Comparison of ENCODE assay signal across 8 cellular contexts in the genomic region with DNA sequence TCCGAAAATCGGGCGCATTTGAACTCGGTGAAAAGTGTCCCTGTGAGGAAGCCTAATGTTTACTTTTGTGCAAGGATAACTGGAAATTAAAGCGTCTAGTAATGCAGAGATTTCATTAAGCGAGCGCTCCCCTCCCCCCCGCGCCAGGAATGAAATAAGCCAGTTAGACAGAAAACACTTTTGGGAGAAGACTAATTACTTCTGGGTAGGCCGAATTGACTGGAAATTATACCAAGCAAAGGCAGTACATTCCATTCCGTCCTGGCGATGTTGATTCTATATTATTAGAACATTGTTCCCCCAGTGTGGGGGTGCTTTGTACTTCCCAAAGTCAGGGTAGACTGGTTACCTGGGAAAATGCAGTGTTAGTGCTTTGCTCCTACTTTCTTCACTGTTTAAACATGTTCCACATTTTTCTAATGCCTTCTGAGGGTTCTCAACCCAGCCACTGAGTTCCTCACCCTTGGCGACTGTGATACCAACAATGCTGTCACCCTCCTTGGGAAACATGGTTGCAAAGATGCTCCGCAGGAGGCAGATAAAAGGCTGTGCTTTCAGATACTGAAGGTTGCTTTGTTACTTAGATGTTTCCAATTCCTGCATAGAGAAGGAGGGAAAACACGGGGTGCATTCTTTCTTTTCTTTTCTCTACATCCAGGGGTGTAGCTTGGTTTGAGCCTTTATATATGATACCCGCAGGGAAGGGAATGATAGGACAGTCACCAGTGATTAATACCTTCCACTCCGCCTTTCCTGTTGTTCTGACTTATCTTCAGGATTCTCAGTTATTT. TPM values are rescaled to one million over a fixed set of nuclear protein-coding genes. Genes with fewer than 3 reads are reported as not detected.
A peak's percentile ranks its signal among the peaks of the same experiment; 100 is the strongest.
DNase-seq lines count a peak whose midpoint lies in the region; ATAC-seq and TF ChIP-seq lines count a peak whose summit lies in the region.

No MANE protein-coding gene starts in this region.

- H3K4me3 Mint-ChIP-seq in activated T-helper 1 cell treated with anti-CD3 and anti-CD28 coated beads, Interleukin-12 subunit alpha, Interleukin-12 subunit beta, Interleukin-2, Interleukin-4 antibody, amounts not matched to agents 30 ng/mL and 10 ng/mL and 1 ng/mL, durations not matched to agents 14 hours and 24 hours and 36 hours: peak overlapping the region; percentile 72

- peak; percentile 72 for DNase-seq in H7
- DNase-seq in activated T-helper 1 cell treated with anti-CD3 and anti-CD28 coated beads, Interleukin-12 subunit alpha, Interleukin-12 subunit beta, Interleukin-2, Interleukin-4 antibody, amounts not matched to agents 30 ng/mL and 10 ng/mL and 1 ng/mL, durations not matched to agents 14 hours and 24 hours and 36 hours (ENCODE audit: low spot score): no peak
- peak in 1 of 3 donors; percentile 66 for DNase-seq in right cardiac atrium
- no peak for DNase-seq in retinal pigment epithelial cell (ENCODE audit: low read depth)
- DNase-seq in OCI-M1 (lab: John Stamatoyannopoulos, UW): no peak

- H3K4me1 ChIP-seq in right cardiac atrium (ENCODE audit: control insufficient read depth, insufficient read depth, low read length): no peaks in the 10 kb centered on the region

- peak overlapping the region; percentile 81 for H3K4me3 ChIP-seq in H7 (ENCODE audit: insufficient read depth, low read depth, low read length)
- peak overlapping the region; percentile 91 for H3K4me3 ChIP-seq in right cardiac atrium (ENCODE audit: low read length)
- peak overlapping the region; percentile 95 for H3K4me3 ChIP-seq in retinal pigment epithelial cell (ENCODE audit: low read length)

- ATAC-seq in right cardiac atrium (peak in 1 of 2 donors; percentile 24), HG03520 (IDR thresholded peaks at IDR 0.05; ENCODE audit: unreplicated experiment) (no peak), GM19467 (IDR thresholded peaks at IDR 0.05; ENCODE audit: unreplicated experiment) (no peak), GM19397 (IDR thresholded peaks at IDR 0.05; ENCODE audit: unreplicated experiment) (no peak)

- no peaks in the 10 kb centered on the region for H3K27me3 ChIP-seq in H7 (ENCODE audit: control insufficient read depth, insufficient read depth, low read length)
- no peaks in the 10 kb centered on the region for H3K27me3 ChIP-seq in right cardiac atrium (ENCODE audit: control insufficient read depth, insufficient read depth)

- H3K27ac ChIP-seq in right cardiac atrium (ENCODE audit: low read length): peak overlapping the region; percentile 91

- peaks cover 22% of the 10 kb centered on the region for H3K4me1 Mint-ChIP-seq in activated T-helper 1 cell treated with anti-CD3 and anti-CD28 coated beads, Interleukin-12 subunit alpha, Interleukin-12 subunit beta, Interleukin-2, Interleukin-4 antibody, amounts not matched to agents 30 ng/mL and 10 ng/mL and 1 ng/mL, durations not matched to agents 14 hours and 24 hours and 36 hours (ENCODE audit: low read depth)

- intact Hi-C loops in activated T-helper 1 cell treated with anti-CD3 and anti-CD28 coated beads, Interleukin-12 subunit alpha, Interleukin-12 subunit beta, Interleukin-2, Interleukin-4 antibody, amounts not matched to agents 30 ng/mL and 10 ng/mL and 1 ng/mL, durations not matched to agents 14 hours and 24 hours and 36 hours (cut with micrococcal nuclease): no loop called here
- intact Hi-C loops in right cardiac atrium (cut with DNase I): loop anchor here (5.0 to 10.0 kb wide), 5 partner anchors 407 to 599 kb away; no protein-coding TSS in a partner anchor

- H3K36me3 Mint-ChIP-seq in activated T-helper 1 cell treated with anti-CD3 and anti-CD28 coated beads, Interleukin-12 subunit alpha, Interleukin-12 subunit beta, Interleukin-2, Interleukin-4 antibody, amounts not matched to agents 30 ng/mL and 10 ng/mL and 1 ng/mL, durations not matched to agents 14 hours and 24 hours and 36 hours (ENCODE audit: low read depth): no peaks in the 10 kb centered on the region

- no peak for TF ChIP-seq CTCF in retinal pigment epithelial cell (conservative IDR thresholded peaks at IDR 0.05; ENCODE audit: low read depth, low read length)

- no peaks in the 10 kb centered on the region for H3K9me3 ChIP-seq in right cardiac atrium (ENCODE audit: control insufficient read depth, low read length)

- peaks cover 36% of the 10 kb centered on the region for H3K27me3 Mint-ChIP-seq in activated T-helper 1 cell treated with anti-CD3 and anti-CD28 coated beads, Interleukin-12 subunit alpha, Interleukin-12 subunit beta, Interleukin-2, Interleukin-4 antibody, amounts not matched to agents 30 ng/mL and 10 ng/mL and 1 ng/mL, durations not matched to agents 14 hours and 24 hours and 36 hours (ENCODE audit: insufficient read depth)

- peaks cover 5% of the 10 kb centered on the region; the same call in 1 of the 2 replicates for H3K36me3 ChIP-seq in H7 (replicated peaks; ENCODE audit: control insufficient read depth, insufficient read depth, low read length)

- no peak overlapping the region for H3K27ac Mint-ChIP-seq in activated T-helper 1 cell treated with anti-CD3 and anti-CD28 coated beads, Interleukin-12 subunit alpha, Interleukin-12 subunit beta, Interleukin-2, Interleukin-4 antibody, amounts not matched to agents 30 ng/mL and 10 ng/mL and 1 ng/mL, durations not matched to agents 14 hours and 24 hours and 36 hours

- 15% methylated on average over 17 of the region's 17 CpGs for WGBS in right cardiac atrium

- no peaks in the 10 kb centered on the region for H3K9me3 Mint-ChIP-seq in activated T-helper 1 cell treated with anti-CD3 and anti-CD28 coated beads, Interleukin-12 subunit alpha, Interleukin-12 subunit beta, Interleukin-2, Interleukin-4 antibody, amounts not matched to agents 30 ng/mL and 10 ng/mL and 1 ng/mL, durations not matched to agents 14 hours and 24 hours and 36 hours

RNA-seq across cellular contexts. Expression of gene GJA1, which starts 2.6 kb away (rescaled TPM):
- total RNA-seq in H7 (2014; rRNA removed; shearing (Covaris generic)): 395 and 586 TPM in 2 replicates
- not detected in 2 replicates for total RNA-seq in activated T-helper 1 cell treated with anti-CD3 and anti-CD28 coated beads, Interleukin-12 subunit alpha, Interleukin-12 subunit beta, Interleukin-2, Interleukin-4 antibody, amounts not matched to agents 30 ng/mL and 10 ng/mL and 1 ng/mL, durations not matched to agents 14 hours and 24 hours and 36 hours
- total RNA-seq in right cardiac atrium: 100 to 1,000 TPM; 101 to 217 (median 148) TPM
- polyA plus RNA-seq in right cardiac atrium: 116 TPM

Comparison
In these comparisons a context has a peak if more than half of its experiments do, and no peak if none do; other contexts are left out.
1. RNA of gene GJA1, which starts 2.6 kb away (total RNA-seq): 395 to 586 TPM in H7 and 101 to 217 TPM in right cardiac atrium; not detected in activated T-helper 1 cell treated with anti-CD3 and anti-CD28 coated beads, Interleukin-12 subunit alpha, Interleukin-12 subunit beta, Interleukin-2, Interleukin-4 antibody, amounts not matched to agents 30 ng/mL and 10 ng/mL and 1 ng/mL, durations not matched to agents 14 hours and 24 hours and 36 hours; every median in the first group is over 10 times any median in the second.
2. Peak in every context shown above with its lines, with median percentiles within 50 percentile points of each other: H3K4me3 ChIP-seq.